In the genomic region with DNA sequence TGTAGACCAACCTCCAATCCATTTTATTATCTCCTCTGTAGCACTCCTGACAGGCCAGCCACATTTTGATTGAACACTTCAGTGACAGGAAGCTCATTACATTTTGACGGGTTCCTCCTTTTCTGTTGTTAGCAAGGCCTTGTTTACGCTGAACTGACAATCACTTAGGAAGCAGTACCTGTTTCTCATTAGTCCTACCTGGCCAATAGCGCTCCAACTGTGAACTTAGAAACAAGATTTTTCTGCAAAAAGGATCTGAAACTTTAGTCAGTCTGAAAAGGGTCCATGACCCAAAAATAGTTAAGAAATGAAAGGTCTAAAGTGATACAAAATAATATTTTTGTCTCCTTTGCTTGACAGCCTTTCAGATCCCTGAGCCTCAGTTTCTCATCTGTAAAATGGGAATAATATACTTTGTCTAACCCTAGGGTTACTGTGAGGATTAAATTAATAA, we compare ENCODE assay signal across 10 cellular contexts.
A peak's percentile ranks its signal among the peaks of the same experiment; 100 is the strongest.
DNase-seq lines count a peak whose midpoint lies in the region; ATAC-seq and TF ChIP-seq lines count a peak whose summit lies in the region.
"Had no signal": no experiment of that assay in that cellular context is flagged by ENCODE, and none has a peak within 500 bp of the region (broad histone marks: within the 10 kb centered on the region; RNA-seq: fewer than 3 reads in every experiment).

No MANE protein-coding gene starts in this region.

- no peak overlapping the region for H3K4me3 ChIP-seq in GM23338

- no peaks in the 10 kb centered on the region for H3K36me3 Mint-ChIP-seq in nephron progenitor cell (ENCODE audit: low read depth)
- no peaks in the 10 kb centered on the region for H3K36me3 Mint-ChIP-seq in GM23338 (ENCODE audit: low read depth)
- H3K36me3 Mint-ChIP-seq in activated CD4-positive, alpha-beta T cell treated with anti-CD3 and anti-CD28 coated beads, Interleukin-2, amount 10 ng/mL, durations not matched to agents 7 days and 5 days (ENCODE audit: low read depth): no peaks in the 10 kb centered on the region

- no peak overlapping the region for H3K27ac Mint-ChIP-seq in nephron progenitor cell
- H3K27ac Mint-ChIP-seq in GM23338: no peak overlapping the region
- H3K27ac Mint-ChIP-seq in activated CD4-positive, alpha-beta T cell treated with anti-CD3 and anti-CD28 coated beads, Interleukin-2, amount 10 ng/mL, durations not matched to agents 7 days and 5 days: no peak overlapping the region

- no peaks in the 10 kb centered on the region for H4K20me1 ChIP-seq in GM23338 (replicated peaks; ENCODE audit: insufficient read depth)

- H3K36me3 ChIP-seq in GM23338 (ENCODE audit: insufficient read depth): no peaks in the 10 kb centered on the region

- DNase-seq in HEK293T (ENCODE audit: extremely low spot score) (no peak), RPMI8226 (peak; percentile 43), nephron progenitor cell (no peak), mucosa of gallbladder (ENCODE audit: low spot score) (no peak), GM23338 (ENCODE audit: low spot score) (no peak)
- DNase-seq in activated CD4-positive, alpha-beta T cell treated with anti-CD3 and anti-CD28 coated beads, Interleukin-2, amount 10 ng/mL, durations not matched to agents 7 days and 5 days: no peak
- DNase-seq: DMS 273 treated with DMSO at 0.1 percent for 48 hours; stimulated activated naive CD4-positive, alpha-beta T cell treated with Interleukin-2 at 50 U/mL for 16 hours had no signal

- H3K27me3 ChIP-seq in GM23338 (ENCODE audit: insufficient read depth): peaks cover 28% of the 10 kb centered on the region

- H3K4me3 Mint-ChIP-seq in nephron progenitor cell: peak overlapping the region; percentile 47
- H3K4me3 Mint-ChIP-seq in GM23338: no peak overlapping the region
- H3K4me3 Mint-ChIP-seq in activated CD4-positive, alpha-beta T cell treated with anti-CD3 and anti-CD28 coated beads, Interleukin-2, amount 10 ng/mL, durations not matched to agents 7 days and 5 days: no peak overlapping the region

- H2AFZ ChIP-seq in GM23338: no peak overlapping the region

- peaks cover 22% of the 10 kb centered on the region for H3K27me3 Mint-ChIP-seq in nephron progenitor cell (ENCODE audit: low read depth, poor library complexity)
- peaks cover 7% of the 10 kb centered on the region for H3K27me3 Mint-ChIP-seq in GM23338 (ENCODE audit: insufficient read depth, low read depth, poor library complexity)
- H3K27me3 Mint-ChIP-seq in activated CD4-positive, alpha-beta T cell treated with anti-CD3 and anti-CD28 coated beads, Interleukin-2, amount 10 ng/mL, durations not matched to agents 7 days and 5 days: peaks cover 23% of the 10 kb centered on the region

- POLR2A ChIA-PET in HEK293T (lab: Yijun Ruan, JAX): interaction anchor here (1.4 kb wide), 1 partner anchor 138 kb away, joined by 4 read pairs; the partner anchor contains the start of gene HIBCH
- POLR2A ChIA-PET in activated CD4-positive, alpha-beta T cell treated with anti-CD3 and anti-CD28 coated beads, Interleukin-2, amount 10 ng/mL, durations not matched to agents 7 days and 5 days (lab: Charles Lee): no interaction called here

- no peaks in the 10 kb centered on the region for H3K79me2 ChIP-seq in GM23338 (replicated peaks; ENCODE audit: insufficient read depth)

- H3F3A ChIP-seq in GM23338 (replicated peaks; ENCODE audit: low read depth): no peaks in the 10 kb centered on the region

- H3K9me3 Mint-ChIP-seq in nephron progenitor cell: no peaks in the 10 kb centered on the region
- no peaks in the 10 kb centered on the region for H3K9me3 Mint-ChIP-seq in GM23338
- H3K9me3 Mint-ChIP-seq in activated CD4-positive, alpha-beta T cell treated with anti-CD3 and anti-CD28 coated beads, Interleukin-2, amount 10 ng/mL, durations not matched to agents 7 days and 5 days: no peaks in the 10 kb centered on the region

- no peak overlapping the region for H3K4me2 ChIP-seq in GM23338

- H3K4me1 Mint-ChIP-seq in nephron progenitor cell (peaks cover 23% of the 10 kb centered on the region), GM23338 (peaks cover 9% of the 10 kb centered on the region)
- H3K4me1 Mint-ChIP-seq in activated CD4-positive, alpha-beta T cell treated with anti-CD3 and anti-CD28 coated beads, Interleukin-2, amount 10 ng/mL, durations not matched to agents 7 days and 5 days: peaks cover 4% of the 10 kb centered on the region

- CTCF ChIA-PET in HEK293T (lab: Yijun Ruan, JAX): no interaction called here
- CTCF ChIA-PET in activated CD4-positive, alpha-beta T cell treated with anti-CD3 and anti-CD28 coated beads, Interleukin-2, amount 10 ng/mL, durations not matched to agents 7 days and 5 days (lab: Charles Lee): no interaction called here

- ATAC-seq in GM18867 (IDR thresholded peaks at IDR 0.05; ENCODE audit: unreplicated experiment): peak; percentile 39
- no peak for ATAC-seq in GM23338
- no peak for ATAC-seq in HG02588 (IDR thresholded peaks at IDR 0.05; ENCODE audit: unreplicated experiment)

- TF ChIP-seq CTCF in nephron progenitor cell (IDR thresholded peaks at IDR 0.05): no peak
- TF ChIP-seq CTCF in GM23338 (conservative IDR thresholded peaks at IDR 0.05; ENCODE audit: low read depth in 2 of 2): no peak

- H3K27ac ChIP-seq in GM23338 (ENCODE audit: low read depth): no peak overlapping the region

- no peaks in the 10 kb centered on the region for H3K9me2 ChIP-seq in GM23338 (ENCODE audit: insufficient read depth)

- H3K4me1 ChIP-seq in GM23338 (ENCODE audit: insufficient read depth): peaks cover 8% of the 10 kb centered on the region; the same call in 1 of the 2 replicates

TF ChIP-seq in HEK293T, 16 proteins besides CTCF, POLR2A, EP300 and RAD21:
- TF ChIP-seq PKNOX1 (IDR thresholded peaks at IDR 0.05) (peak; percentile 7; the same call in 1 of the 2 replicates), L3MBTL2 (conservative IDR thresholded peaks at IDR 0.05) (no peak)
TF ChIP-seq in HEK293T: peak in this region for 1.

TF ChIP-seq in GM23338, 12 proteins besides CTCF, POLR2A, EP300 and RAD21 (continues in another document):
- no peak for TF ChIP-seq CREB1 (CRISPR knock-in tag; IDR thresholded peaks at IDR 0.05; ENCODE audit: low read depth)
- TF ChIP-seq, protein P1, sequence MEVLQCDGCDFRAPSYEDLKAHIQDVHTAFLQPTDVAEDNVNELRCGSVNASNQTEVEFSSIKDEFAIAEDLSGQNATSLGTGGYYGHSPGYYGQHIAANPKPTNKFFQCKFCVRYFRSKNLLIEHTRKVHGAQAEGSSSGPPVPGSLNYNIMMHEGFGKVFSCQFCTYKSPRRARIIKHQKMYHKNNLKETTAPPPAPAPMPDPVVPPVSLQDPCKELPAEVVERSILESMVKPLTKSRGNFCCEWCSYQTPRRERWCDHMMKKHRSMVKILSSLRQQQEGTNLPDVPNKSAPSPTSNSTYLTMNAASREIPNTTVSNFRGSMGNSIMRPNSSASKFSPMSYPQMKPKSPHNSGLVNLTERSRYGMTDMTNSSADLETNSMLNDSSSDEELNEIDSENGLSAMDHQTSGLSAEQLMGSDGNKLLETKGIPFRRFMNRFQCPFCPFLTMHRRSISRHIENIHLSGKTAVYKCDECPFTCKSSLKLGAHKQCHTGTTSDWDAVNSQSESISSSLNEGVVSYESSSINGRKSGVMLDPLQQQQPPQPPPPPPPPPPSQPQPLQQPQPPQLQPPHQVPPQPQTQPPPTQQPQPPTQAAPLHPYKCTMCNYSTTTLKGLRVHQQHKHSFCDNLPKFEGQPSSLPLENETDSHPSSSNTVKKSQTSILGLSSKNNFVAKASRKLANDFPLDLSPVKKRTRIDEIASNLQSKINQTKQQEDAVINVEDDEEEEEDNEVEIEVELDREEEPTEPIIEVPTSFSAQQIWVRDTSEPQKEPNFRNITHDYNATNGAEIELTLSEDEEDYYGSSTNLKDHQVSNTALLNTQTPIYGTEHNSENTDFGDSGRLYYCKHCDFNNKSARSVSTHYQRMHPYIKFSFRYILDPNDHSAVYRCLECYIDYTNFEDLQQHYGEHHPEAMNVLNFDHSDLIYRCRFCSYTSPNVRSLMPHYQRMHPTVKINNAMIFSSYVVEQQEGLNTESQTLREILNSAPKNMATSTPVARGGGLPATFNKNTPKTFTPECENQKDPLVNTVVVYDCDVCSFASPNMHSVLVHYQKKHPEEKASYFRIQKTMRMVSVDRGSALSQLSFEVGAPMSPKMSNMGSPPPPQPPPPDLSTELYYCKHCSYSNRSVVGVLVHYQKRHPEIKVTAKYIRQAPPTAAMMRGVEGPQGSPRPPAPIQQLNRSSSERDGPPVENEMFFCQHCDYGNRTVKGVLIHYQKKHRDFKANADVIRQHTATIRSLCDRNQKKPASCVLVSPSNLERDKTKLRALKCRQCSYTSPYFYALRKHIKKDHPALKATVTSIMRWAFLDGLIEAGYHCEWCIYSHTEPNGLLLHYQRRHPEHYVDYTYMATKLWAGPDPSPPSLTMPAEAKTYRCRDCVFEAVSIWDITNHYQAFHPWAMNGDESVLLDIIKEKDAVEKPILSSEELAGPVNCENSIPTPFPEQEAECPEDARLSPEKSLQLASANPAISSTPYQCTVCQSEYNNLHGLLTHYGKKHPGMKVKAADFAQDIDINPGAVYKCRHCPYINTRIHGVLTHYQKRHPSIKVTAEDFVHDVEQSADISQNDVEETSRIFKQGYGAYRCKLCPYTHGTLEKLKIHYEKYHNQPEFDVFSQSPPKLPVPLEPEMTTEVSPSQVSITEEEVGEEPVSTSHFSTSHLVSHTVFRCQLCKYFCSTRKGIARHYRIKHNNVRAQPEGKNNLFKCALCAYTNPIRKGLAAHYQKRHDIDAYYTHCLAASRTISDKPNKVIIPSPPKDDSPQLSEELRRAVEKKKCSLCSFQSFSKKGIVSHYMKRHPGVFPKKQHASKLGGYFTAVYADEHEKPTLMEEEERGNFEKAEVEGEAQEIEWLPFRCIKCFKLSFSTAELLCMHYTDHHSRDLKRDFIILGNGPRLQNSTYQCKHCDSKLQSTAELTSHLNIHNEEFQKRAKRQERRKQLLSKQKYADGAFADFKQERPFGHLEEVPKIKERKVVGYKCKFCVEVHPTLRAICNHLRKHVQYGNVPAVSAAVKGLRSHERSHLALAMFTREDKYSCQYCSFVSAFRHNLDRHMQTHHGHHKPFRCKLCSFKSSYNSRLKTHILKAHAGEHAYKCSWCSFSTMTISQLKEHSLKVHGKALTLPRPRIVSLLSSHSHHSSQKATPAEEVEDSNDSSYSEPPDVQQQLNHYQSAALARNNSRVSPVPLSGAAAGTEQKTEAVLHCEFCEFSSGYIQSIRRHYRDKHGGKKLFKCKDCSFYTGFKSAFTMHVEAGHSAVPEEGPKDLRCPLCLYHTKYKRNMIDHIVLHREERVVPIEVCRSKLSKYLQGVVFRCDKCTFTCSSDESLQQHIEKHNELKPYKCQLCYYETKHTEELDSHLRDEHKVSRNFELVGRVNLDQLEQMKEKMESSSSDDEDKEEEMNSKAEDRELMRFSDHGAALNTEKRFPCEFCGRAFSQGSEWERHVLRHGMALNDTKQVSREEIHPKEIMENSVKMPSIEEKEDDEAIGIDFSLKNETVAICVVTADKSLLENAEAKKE (CRISPR knock-in tag; IDR thresholded peaks at IDR 0.05): no peak
- no peak for TF ChIP-seq ZNF331 (CRISPR knock-in tag; IDR thresholded peaks at IDR 0.05; ENCODE audit: low read depth)
- no peak for TF ChIP-seq STAT1 (IDR thresholded peaks at IDR 0.05; ENCODE audit: unreplicated experiment)
- TF ChIP-seq EZH2phosphoT487 (IDR thresholded peaks at IDR 0.05; ENCODE audit: unreplicated experiment): no peak
- no peak for TF ChIP-seq JUNB (IDR thresholded peaks at IDR 0.05; ENCODE audit: unreplicated experiment)
